Comparison of ENCODE assay signal across 20 cellular contexts in the genomic region with DNA sequence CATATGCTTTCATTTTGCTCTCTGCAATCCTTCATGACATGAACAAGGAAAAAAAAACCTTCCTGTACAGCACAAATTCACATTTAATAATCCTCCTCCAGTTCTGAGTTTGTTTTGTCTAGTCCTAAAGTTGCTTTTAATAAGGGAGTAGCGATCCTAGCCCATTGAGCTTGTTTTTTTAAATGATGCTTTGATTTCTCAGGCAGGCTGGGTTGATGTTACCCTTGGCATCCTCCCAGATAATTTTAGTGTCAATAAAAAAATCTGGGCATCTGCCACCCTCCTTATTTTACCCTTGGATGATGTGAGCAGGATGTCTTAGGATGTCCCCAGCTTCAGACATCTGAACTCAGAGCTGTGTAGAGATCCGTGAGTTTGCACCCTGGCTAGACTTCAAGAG.
"Had no signal": no experiment of that assay in that cellular context is flagged by ENCODE, and none has a peak within 500 bp of the region (broad histone marks: within the 10 kb centered on the region; RNA-seq: fewer than 3 reads in every experiment).

No MANE protein-coding gene starts in this region.

- H3K27me3 Mint-ChIP-seq: progenitor cell of endocrine pancreas had no signal

- DNase-seq: effector memory CD4-positive, alpha-beta T cell; gastrocnemius medialis; heart right ventricle; hypothalamus; mammary epithelial cell; naive thymus-derived CD4-positive, alpha-beta T cell; pancreas; right cardiac atrium; stimulated activated CD4-positive, alpha-beta T cell treated with anti-CD3 and anti-CD28 coated beads, Interleukin-15, amount 100 ng/mL, for 24 hours; stimulated activated CD4-positive, alpha-beta T cell treated with anti-CD3 and anti-CD28 coated beads, Interleukin-1b, Interleukin-23, amount 100 ng/mL, for 48 hours; stimulated activated CD4-positive, alpha-beta T cell treated with anti-CD3 and anti-CD28 coated beads, Interleukin-4, amount 100 ng/mL, for 24 hours; tibial artery; upper lobe of right lung had no signal

- H3K4me1 Mint-ChIP-seq: naive thymus-derived CD4-positive, alpha-beta T cell; stimulated activated memory B cell treated with anti-CD40 and anti-IgM and Interleukin-4, amounts not matched to agents 10 μg/mL and 1 μg/mL and 100 μg/mL, for 72 hours had no signal

- H3K36me3 Mint-ChIP-seq: naive thymus-derived CD4-positive, alpha-beta T cell; stimulated activated memory B cell treated with anti-CD40 and anti-IgM and Interleukin-4, amounts not matched to agents 10 μg/mL and 1 μg/mL and 100 μg/mL, for 72 hours had no signal

- H3K4me3 Mint-ChIP-seq: naive thymus-derived CD4-positive, alpha-beta T cell; stimulated activated memory B cell treated with anti-CD40 and anti-IgM and Interleukin-4, amounts not matched to agents 10 μg/mL and 1 μg/mL and 100 μg/mL, for 72 hours; stimulated activated naive CD8-positive, alpha-beta T cell treated with anti-CD3 and anti-CD28 coated beads, Interleukin-15, Interleukin-2, amounts not matched to agents 100 ng/mL and 50 ng/mL, for 24 hours had no signal

- H3K27ac Mint-ChIP-seq: naive thymus-derived CD4-positive, alpha-beta T cell; progenitor cell of endocrine pancreas; stimulated activated memory B cell treated with anti-CD40 and anti-IgM and Interleukin-4, amounts not matched to agents 10 μg/mL and 1 μg/mL and 100 μg/mL, for 72 hours; stimulated activated naive CD8-positive, alpha-beta T cell treated with anti-CD3 and anti-CD28 coated beads, Interleukin-15, Interleukin-2, amounts not matched to agents 100 ng/mL and 50 ng/mL, for 24 hours had no signal

- ATAC-seq: gastrocnemius medialis; heart right ventricle; left lobe of liver; naive thymus-derived CD4-positive, alpha-beta T cell; pancreas; right cardiac atrium; stimulated activated memory B cell treated with anti-CD40 and anti-IgM and Interleukin-4, amounts not matched to agents 10 μg/mL and 1 μg/mL and 100 μg/mL, for 72 hours; upper lobe of right lung had no signal

- H3K9me3 Mint-ChIP-seq: naive thymus-derived CD4-positive, alpha-beta T cell; stimulated activated memory B cell treated with anti-CD40 and anti-IgM and Interleukin-4, amounts not matched to agents 10 μg/mL and 1 μg/mL and 100 μg/mL, for 72 hours; stimulated activated naive CD8-positive, alpha-beta T cell treated with anti-CD3 and anti-CD28 coated beads, Interleukin-15, Interleukin-2, amounts not matched to agents 100 ng/mL and 50 ng/mL, for 24 hours had no signal

- H3K4me3 ChIP-seq: esophagus muscularis mucosa, gastrocnemius medialis, heart right ventricle, pancreas, spleen, tibial artery, upper lobe of right lung, vagina had no signal
